Comparison of ENCODE assay signal across 8 cellular contexts in genomic region chr2:230661072-230661957, GRCh38. TPM values are rescaled to one million over a fixed set of nuclear protein-coding genes. Genes with fewer than 3 reads are reported as not detected.
DNase-seq lines count a peak whose midpoint lies in the region; ATAC-seq and TF ChIP-seq lines count a peak whose summit lies in the region.

No MANE protein-coding gene starts in this region.

- no peak overlapping the region for H3K4me3 ChIP-seq in Caco-2 (ENCODE audit: low read depth, low read length)

- peak overlapping the region; percentile 94 for H3K27ac Mint-ChIP-seq in activated naive CD4-positive, alpha-beta T cell treated with anti-CD3 and anti-CD28 coated beads for 36 hours
- H3K27ac Mint-ChIP-seq in type B pancreatic cell (no peak overlapping the region), Caco-2 (ENCODE audit: unreplicated experiment) (no peak overlapping the region)

- H3K27me3 ChIP-seq in Caco-2 (replicated peaks; ENCODE audit: control insufficient read depth, insufficient read depth, low read length), result no peaks in the 10 kb centered on the region

- intact Hi-C loops in activated naive CD4-positive, alpha-beta T cell treated with anti-CD3 and anti-CD28 coated beads for 36 hours (cut with micrococcal nuclease), result loop anchor here (1.0 to 5.0 kb wide), 9 partner anchors 46 to 741 kb away; partner anchors contain the start of genes GPR55 and SP140
- intact Hi-C loops in Caco-2 (cut with micrococcal nuclease; ENCODE audit: unreplicated experiment), result no loop called here

- BruUV-seq in Caco-2 (replicated peaks; lab: Mats Ljungman, UMichigan), result no TSS peak

- DNase-seq in activated CD4-positive, CD25-positive, alpha-beta regulatory T cell treated with anti-CD3 and anti-CD28 coated beads, Interleukin-2, amount 50 U/mL, for 72 hours, result no peak
- peak; percentile 90 for DNase-seq in activated naive CD4-positive, alpha-beta T cell treated with anti-CD3 and anti-CD28 coated beads for 36 hours
- DNase-seq in stimulated activated naive CD4-positive, alpha-beta T cell treated with Interleukin-2 at 50 U/mL for 16 hours (lab: John Stamatoyannopoulos, UW), result peak; percentile 53
- DNase-seq in type B pancreatic cell (ENCODE audit: extremely low spot score, unreplicated experiment) (no peak), pons (ENCODE audit: low spot score) (no peak), Caco-2 (no peak)

- H3K4me3 Mint-ChIP-seq in activated naive CD4-positive, alpha-beta T cell treated with anti-CD3 and anti-CD28 coated beads for 36 hours, result peak overlapping the region; percentile 41
- H3K4me3 Mint-ChIP-seq in type B pancreatic cell (no peak overlapping the region), Caco-2 (ENCODE audit: unreplicated experiment) (no peak overlapping the region)

- H3K4me1 ChIP-seq in Caco-2, result no peaks in the 10 kb centered on the region

- POLR2A ChIA-PET in Caco-2 (lab: Charles Lee), result no interaction called here

- H3K36me3 ChIP-seq in Caco-2 (ENCODE audit: control insufficient read depth, insufficient read depth, low read length), result no peaks in the 10 kb centered on the region

- peak; percentile 61 to 67 for ATAC-seq in activated CD4-positive, CD25-positive, alpha-beta regulatory T cell treated with anti-CD3 and anti-CD28 coated beads, Interleukin-2, amount 50 U/mL, for 24 hours
- peak; percentile 35 for ATAC-seq in HG03521 (IDR thresholded peaks at IDR 0.05; ENCODE audit: unreplicated experiment)

- CTCF ChIA-PET in activated naive CD4-positive, alpha-beta T cell treated with anti-CD3 and anti-CD28 coated beads for 36 hours (lab: Charles Lee), result interaction anchor here (0.5 to 3.0 kb wide), 7 partner anchors 12 to 101 kb away, joined by 3 to 17 read pairs (median 4); no protein-coding TSS in a partner anchor
- CTCF ChIA-PET in Caco-2 (lab: Charles Lee), result no interaction called here

- TF ChIP-seq CTCF in type B pancreatic cell (conservative IDR thresholded peaks at IDR 0.05) (no peak), Caco-2 (IDR thresholded peaks at IDR 0.05; ENCODE audit: insufficient read depth in 1 of 2, low read depth in 1 of 2, low read length in 1 of 2, severe bottlenecking in 1 of 2, unreplicated experiment in 1 of 2) (no peak)

- no peaks in the 10 kb centered on the region for H3K27me3 Mint-ChIP-seq in activated naive CD4-positive, alpha-beta T cell treated with anti-CD3 and anti-CD28 coated beads for 36 hours (ENCODE audit: low read depth)
- H3K27me3 Mint-ChIP-seq in type B pancreatic cell (peaks cover 8% of the 10 kb centered on the region), Caco-2 (ENCODE audit: insufficient read depth, unreplicated experiment) (no peaks in the 10 kb centered on the region)

- peaks cover 94% of the 10 kb centered on the region for H3K4me1 Mint-ChIP-seq in activated naive CD4-positive, alpha-beta T cell treated with anti-CD3 and anti-CD28 coated beads for 36 hours (ENCODE audit: low read depth)
- peaks cover 8% of the 10 kb centered on the region for H3K4me1 Mint-ChIP-seq in type B pancreatic cell (ENCODE audit: unreplicated experiment)
- no peaks in the 10 kb centered on the region for H3K4me1 Mint-ChIP-seq in Caco-2 (ENCODE audit: low read depth, unreplicated experiment)

- no peaks in the 10 kb centered on the region for H3K36me3 Mint-ChIP-seq in activated naive CD4-positive, alpha-beta T cell treated with anti-CD3 and anti-CD28 coated beads for 36 hours (ENCODE audit: low read depth)
- H3K36me3 Mint-ChIP-seq in type B pancreatic cell (no peaks in the 10 kb centered on the region), Caco-2 (ENCODE audit: insufficient read depth, unreplicated experiment) (no peaks in the 10 kb centered on the region)

- no peaks in the 10 kb centered on the region for H3K9me3 ChIP-seq in Caco-2

- no peaks in the 10 kb centered on the region for H3K9me3 Mint-ChIP-seq in activated naive CD4-positive, alpha-beta T cell treated with anti-CD3 and anti-CD28 coated beads for 36 hours
- H3K9me3 Mint-ChIP-seq in type B pancreatic cell, result no peaks in the 10 kb centered on the region
- H3K9me3 Mint-ChIP-seq in Caco-2 (ENCODE audit: unreplicated experiment), result no peaks in the 10 kb centered on the region

RNA-seq across cellular contexts. Expression of gene CAB39, which starts 51.3 kb away (rescaled TPM):
- 10 to 100 TPM; 86.6 to 97.5 TPM for total RNA-seq in activated naive CD4-positive, alpha-beta T cell treated with anti-CD3 and anti-CD28 coated beads for 36 hours
- total RNA-seq in type B pancreatic cell (ENCODE audit: low replicate concordance), result 49.2 and 66.9 TPM in 2 replicates
- total RNA-seq in Caco-2 (2022), result 33.2 and 40.4 TPM in 2 replicates

Comparison
In these comparisons a context has a peak if more than half of its experiments do, and no peak if none do; other contexts are left out.
1. DNase-seq: peak in activated naive CD4-positive, alpha-beta T cell treated with anti-CD3 and anti-CD28 coated beads for 36 hours (single experiment) and stimulated activated naive CD4-positive, alpha-beta T cell treated with Interleukin-2 at 50 U/mL for 16 hours (single experiment); none in activated CD4-positive, CD25-positive, alpha-beta regulatory T cell treated with anti-CD3 and anti-CD28 coated beads, Interleukin-2, amount 50 U/mL, for 72 hours (single experiment), type B pancreatic cell (single experiment), pons (single experiment) and Caco-2 (0 of 2).